ENCODE assay signal across 1 cellular context in genomic region chr19:5805465-5806132, GRCh38.
A peak's percentile ranks its signal among the peaks of the same experiment; 100 is the strongest.
TF ChIP-seq lines count a peak whose summit lies in the region.

No MANE protein-coding gene starts in this region.

TF ChIP-seq in K562, 482 proteins besides CTCF, POLR2A, EP300 and RAD21 (continued from another document and continues in another):
- TF ChIP-seq, protein P1, sequence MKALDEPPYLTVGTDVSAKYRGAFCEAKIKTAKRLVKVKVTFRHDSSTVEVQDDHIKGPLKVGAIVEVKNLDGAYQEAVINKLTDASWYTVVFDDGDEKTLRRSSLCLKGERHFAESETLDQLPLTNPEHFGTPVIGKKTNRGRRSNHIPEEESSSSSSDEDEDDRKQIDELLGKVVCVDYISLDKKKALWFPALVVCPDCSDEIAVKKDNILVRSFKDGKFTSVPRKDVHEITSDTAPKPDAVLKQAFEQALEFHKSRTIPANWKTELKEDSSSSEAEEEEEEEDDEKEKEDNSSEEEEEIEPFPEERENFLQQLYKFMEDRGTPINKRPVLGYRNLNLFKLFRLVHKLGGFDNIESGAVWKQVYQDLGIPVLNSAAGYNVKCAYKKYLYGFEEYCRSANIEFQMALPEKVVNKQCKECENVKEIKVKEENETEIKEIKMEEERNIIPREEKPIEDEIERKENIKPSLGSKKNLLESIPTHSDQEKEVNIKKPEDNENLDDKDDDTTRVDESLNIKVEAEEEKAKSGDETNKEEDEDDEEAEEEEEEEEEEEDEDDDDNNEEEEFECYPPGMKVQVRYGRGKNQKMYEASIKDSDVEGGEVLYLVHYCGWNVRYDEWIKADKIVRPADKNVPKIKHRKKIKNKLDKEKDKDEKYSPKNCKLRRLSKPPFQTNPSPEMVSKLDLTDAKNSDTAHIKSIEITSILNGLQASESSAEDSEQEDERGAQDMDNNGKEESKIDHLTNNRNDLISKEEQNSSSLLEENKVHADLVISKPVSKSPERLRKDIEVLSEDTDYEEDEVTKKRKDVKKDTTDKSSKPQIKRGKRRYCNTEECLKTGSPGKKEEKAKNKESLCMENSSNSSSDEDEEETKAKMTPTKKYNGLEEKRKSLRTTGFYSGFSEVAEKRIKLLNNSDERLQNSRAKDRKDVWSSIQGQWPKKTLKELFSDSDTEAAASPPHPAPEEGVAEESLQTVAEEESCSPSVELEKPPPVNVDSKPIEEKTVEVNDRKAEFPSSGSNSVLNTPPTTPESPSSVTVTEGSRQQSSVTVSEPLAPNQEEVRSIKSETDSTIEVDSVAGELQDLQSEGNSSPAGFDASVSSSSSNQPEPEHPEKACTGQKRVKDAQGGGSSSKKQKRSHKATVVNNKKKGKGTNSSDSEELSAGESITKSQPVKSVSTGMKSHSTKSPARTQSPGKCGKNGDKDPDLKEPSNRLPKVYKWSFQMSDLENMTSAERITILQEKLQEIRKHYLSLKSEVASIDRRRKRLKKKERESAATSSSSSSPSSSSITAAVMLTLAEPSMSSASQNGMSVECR (CRISPR knock-in tag; IDR thresholded peaks at IDR 0.05), result peak; percentile 27; the same call in 1 of the 2 replicates
- TF ChIP-seq GTF2F1 (IDR thresholded peaks at IDR 0.05; ENCODE audit: low read depth, low read length) (no peak), CBFB (CRISPR knock-in tag; IDR thresholded peaks at IDR 0.05) (0 out of 2 replicates have a peak, but pooled peaks have one; percentile 33), ZNF23 (CRISPR knock-in tag; IDR thresholded peaks at IDR 0.05) (no peak), ETV5 (CRISPR knock-in tag; IDR thresholded peaks at IDR 0.05; ENCODE audit: low read depth) (no peak), ZNF143 (CRISPR knock-in tag; IDR thresholded peaks at IDR 0.05) (no peak), ZNF512 (tag; IDR thresholded peaks at IDR 0.05) (no peak), POLR2G (IDR thresholded peaks at IDR 0.05; ENCODE audit: low read depth, low read length) (peak; percentile 43; the same call in 1 of the 2 replicates), TAF7 (tag; IDR thresholded peaks at IDR 0.05) (no peak), PRPF4 (IDR thresholded peaks at IDR 0.05; ENCODE audit: insufficient read depth, low read depth, low read length, poor library complexity, severe bottlenecking) (no peak), SAFB (IDR thresholded peaks at IDR 0.05; ENCODE audit: borderline replicate concordance, low read depth, low read length) (no peak), ESRRA (IDR thresholded peaks at IDR 0.05; ENCODE audit: borderline replicate concordance, low read depth) (peak; percentile 77), HNRNPH1 (optimal IDR thresholded peaks at IDR 0.05; ENCODE audit: low read depth, low read length) (no peak), ZC3H11A (IDR thresholded peaks at IDR 0.05; ENCODE audit: low read depth, low read length) (no peak), RBM25 (IDR thresholded peaks at IDR 0.05; ENCODE audit: low read depth, low read length, severe bottlenecking) (no peak), ZNF280A (IDR thresholded peaks at IDR 0.05; ENCODE audit: low read depth, partially characterized antibody) (no peak), FOXM1 (IDR thresholded peaks at IDR 0.05; ENCODE audit: low read depth) (no peak), FOXM1 (CRISPR knock-in tag; IDR thresholded peaks at IDR 0.05; ENCODE audit: low read depth) (no peak), CBX8 (IDR thresholded peaks at IDR 0.05; ENCODE audit: borderline replicate concordance, extremely low read depth, low read depth, low read length, poor library complexity, severe bottlenecking) (no peak), RBFOX2 (IDR thresholded peaks at IDR 0.05; ENCODE audit: low read depth, low read length) (peak; percentile 50; the same call in 1 of the 2 replicates), ELF4 (CRISPR knock-in tag; IDR thresholded peaks at IDR 0.05) (no peak), ZNF316 (IDR thresholded peaks at IDR 0.05) (no peak), TEAD2 (tag; IDR thresholded peaks at IDR 0.05) (no peak), KAT8 (IDR thresholded peaks at IDR 0.05; ENCODE audit: low read depth) (no peak), NFIX (CRISPR knock-in tag; IDR thresholded peaks at IDR 0.05; ENCODE audit: low read depth) (no peak), NCOA2 (IDR thresholded peaks at IDR 0.05; ENCODE audit: partially characterized antibody in 2 of 2) (no peak), NFRKB (IDR thresholded peaks at IDR 0.05; ENCODE audit: low read depth) (no peak), TFAP4 (CRISPR knock-in tag; IDR thresholded peaks at IDR 0.05; ENCODE audit: borderline replicate concordance) (peak; percentile 74; the same call in 1 of the 2 replicates), NFE2 (IDR thresholded peaks at IDR 0.05; ENCODE audit: low read depth) (no peak), E2F4 (CRISPR knock-in tag; IDR thresholded peaks at IDR 0.05; ENCODE audit: low read depth) (no peak), TOE1 (IDR thresholded peaks at IDR 0.05; ENCODE audit: borderline replicate concordance) (peak; percentile 60; the same call in 1 of the 2 replicates), TOE1 (CRISPR knock-in tag; IDR thresholded peaks at IDR 0.05; ENCODE audit: borderline replicate concordance, low read depth) (no peak), ZNF780A (CRISPR knock-in tag; IDR thresholded peaks at IDR 0.05) (no peak), ESRRB (CRISPR knock-in tag; IDR thresholded peaks at IDR 0.05; ENCODE audit: borderline replicate concordance) (no peak), ZNF583 (CRISPR knock-in tag; IDR thresholded peaks at IDR 0.05) (no peak), ARNT (IDR thresholded peaks at IDR 0.05) (no peak), KLF6 (CRISPR knock-in tag; IDR thresholded peaks at IDR 0.05; ENCODE audit: borderline replicate concordance) (no peak), GATA2 (CRISPR knock-in tag; IDR thresholded peaks at IDR 0.05) (no peak), CCNT2 (IDR thresholded peaks at IDR 0.05; ENCODE audit: borderline replicate concordance, extremely low read depth, insufficient read length, low read depth, low read length) (no peak), ZNF79 (CRISPR knock-in tag; IDR thresholded peaks at IDR 0.05; ENCODE audit: low read depth) (no peak), LARP7 (IDR thresholded peaks at IDR 0.05) (no peak), ETS2 (tag; IDR thresholded peaks at IDR 0.05; ENCODE audit: borderline replicate concordance, poor library complexity, severe bottlenecking) (no peak), SREBF1 (IDR thresholded peaks at IDR 0.05; ENCODE audit: borderline replicate concordance, low read depth, low read length) (0 out of 2 replicates have a peak, but pooled peaks have one; percentile 48), RBM14 (IDR thresholded peaks at IDR 0.05; ENCODE audit: borderline replicate concordance, insufficient read depth, low read depth, low read length) (no peak), TAL1 (IDR thresholded peaks at IDR 0.05) (no peak), SMAD4 (CRISPR knock-in tag; conservative IDR thresholded peaks at IDR 0.05) (peak; percentile 51; the same call in 1 of the 2 replicates), KLF16 (IDR thresholded peaks at IDR 0.05) (peak; percentile 35; the same call in 1 of the 2 replicates)
- TF ChIP-seq, protein P2, sequence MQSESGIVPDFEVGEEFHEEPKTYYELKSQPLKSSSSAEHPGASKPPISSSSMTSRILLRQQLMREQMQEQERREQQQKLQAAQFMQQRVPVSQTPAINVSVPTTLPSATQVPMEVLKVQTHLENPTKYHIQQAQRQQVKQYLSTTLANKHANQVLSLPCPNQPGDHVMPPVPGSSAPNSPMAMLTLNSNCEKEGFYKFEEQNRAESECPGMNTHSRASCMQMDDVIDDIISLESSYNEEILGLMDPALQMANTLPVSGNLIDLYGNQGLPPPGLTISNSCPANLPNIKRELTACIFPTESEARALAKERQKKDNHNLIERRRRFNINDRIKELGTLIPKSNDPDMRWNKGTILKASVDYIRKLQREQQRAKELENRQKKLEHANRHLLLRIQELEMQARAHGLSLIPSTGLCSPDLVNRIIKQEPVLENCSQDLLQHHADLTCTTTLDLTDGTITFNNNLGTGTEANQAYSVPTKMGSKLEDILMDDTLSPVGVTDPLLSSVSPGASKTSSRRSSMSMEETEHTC (IDR thresholded peaks at IDR 0.05), result no peak
- TF ChIP-seq, protein P3, sequence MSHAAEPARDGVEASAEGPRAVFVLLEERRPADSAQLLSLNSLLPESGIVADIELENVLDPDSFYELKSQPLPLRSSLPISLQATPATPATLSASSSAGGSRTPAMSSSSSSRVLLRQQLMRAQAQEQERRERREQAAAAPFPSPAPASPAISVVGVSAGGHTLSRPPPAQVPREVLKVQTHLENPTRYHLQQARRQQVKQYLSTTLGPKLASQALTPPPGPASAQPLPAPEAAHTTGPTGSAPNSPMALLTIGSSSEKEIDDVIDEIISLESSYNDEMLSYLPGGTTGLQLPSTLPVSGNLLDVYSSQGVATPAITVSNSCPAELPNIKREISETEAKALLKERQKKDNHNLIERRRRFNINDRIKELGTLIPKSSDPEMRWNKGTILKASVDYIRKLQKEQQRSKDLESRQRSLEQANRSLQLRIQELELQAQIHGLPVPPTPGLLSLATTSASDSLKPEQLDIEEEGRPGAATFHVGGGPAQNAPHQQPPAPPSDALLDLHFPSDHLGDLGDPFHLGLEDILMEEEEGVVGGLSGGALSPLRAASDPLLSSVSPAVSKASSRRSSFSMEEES (CRISPR knock-in tag; IDR thresholded peaks at IDR 0.05), result no peak
- TF ChIP-seq, protein P4, sequence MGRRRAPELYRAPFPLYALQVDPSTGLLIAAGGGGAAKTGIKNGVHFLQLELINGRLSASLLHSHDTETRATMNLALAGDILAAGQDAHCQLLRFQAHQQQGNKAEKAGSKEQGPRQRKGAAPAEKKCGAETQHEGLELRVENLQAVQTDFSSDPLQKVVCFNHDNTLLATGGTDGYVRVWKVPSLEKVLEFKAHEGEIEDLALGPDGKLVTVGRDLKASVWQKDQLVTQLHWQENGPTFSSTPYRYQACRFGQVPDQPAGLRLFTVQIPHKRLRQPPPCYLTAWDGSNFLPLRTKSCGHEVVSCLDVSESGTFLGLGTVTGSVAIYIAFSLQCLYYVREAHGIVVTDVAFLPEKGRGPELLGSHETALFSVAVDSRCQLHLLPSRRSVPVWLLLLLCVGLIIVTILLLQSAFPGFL (CRISPR knock-in tag; IDR thresholded peaks at IDR 0.05), result no peak
- TF ChIP-seq, protein P5, sequence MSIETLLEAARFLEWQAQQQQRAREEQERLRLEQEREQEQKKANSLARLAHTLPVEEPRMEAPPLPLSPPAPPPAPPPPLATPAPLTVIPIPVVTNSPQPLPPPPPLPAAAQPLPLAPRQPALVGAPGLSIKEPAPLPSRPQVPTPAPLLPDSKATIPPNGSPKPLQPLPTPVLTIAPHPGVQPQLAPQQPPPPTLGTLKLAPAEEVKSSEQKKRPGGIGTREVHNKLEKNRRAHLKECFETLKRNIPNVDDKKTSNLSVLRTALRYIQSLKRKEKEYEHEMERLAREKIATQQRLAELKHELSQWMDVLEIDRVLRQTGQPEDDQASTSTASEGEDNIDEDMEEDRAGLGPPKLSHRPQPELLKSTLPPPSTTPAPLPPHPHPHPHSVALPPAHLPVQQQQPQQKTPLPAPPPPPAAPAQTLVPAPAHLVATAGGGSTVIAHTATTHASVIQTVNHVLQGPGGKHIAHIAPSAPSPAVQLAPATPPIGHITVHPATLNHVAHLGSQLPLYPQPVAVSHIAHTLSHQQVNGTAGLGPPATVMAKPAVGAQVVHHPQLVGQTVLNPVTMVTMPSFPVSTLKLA (conservative IDR thresholded peaks at IDR 0.05), result peak in 1 of 2 experiments; percentile 61; a peak in 2 of 4 replicates
- TF ChIP-seq, protein P6, sequence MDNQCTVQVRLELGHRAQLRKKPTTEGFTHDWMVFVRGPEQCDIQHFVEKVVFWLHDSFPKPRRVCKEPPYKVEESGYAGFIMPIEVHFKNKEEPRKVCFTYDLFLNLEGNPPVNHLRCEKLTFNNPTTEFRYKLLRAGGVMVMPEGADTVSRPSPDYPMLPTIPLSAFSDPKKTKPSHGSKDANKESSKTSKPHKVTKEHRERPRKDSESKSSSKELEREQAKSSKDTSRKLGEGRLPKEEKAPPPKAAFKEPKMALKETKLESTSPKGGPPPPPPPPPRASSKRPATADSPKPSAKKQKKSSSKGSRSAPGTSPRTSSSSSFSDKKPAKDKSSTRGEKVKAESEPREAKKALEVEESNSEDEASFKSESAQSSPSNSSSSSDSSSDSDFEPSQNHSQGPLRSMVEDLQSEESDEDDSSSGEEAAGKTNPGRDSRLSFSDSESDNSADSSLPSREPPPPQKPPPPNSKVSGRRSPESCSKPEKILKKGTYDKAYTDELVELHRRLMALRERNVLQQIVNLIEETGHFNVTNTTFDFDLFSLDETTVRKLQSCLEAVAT (IDR thresholded peaks at IDR 0.05), result no peak
